ENCODE assay signal across 1 cellular context in genomic region chr12:50283924-50284236, GRCh38.
TF ChIP-seq lines count a peak whose summit lies in the region.

No MANE protein-coding gene starts in this region.

TF ChIP-seq in GM12878, 131 proteins besides CTCF, POLR2A, EP300 and RAD21 (continued from another document):
- TF ChIP-seq CEBPZ (IDR thresholded peaks at IDR 0.05; ENCODE audit: low read depth, low read length) = no peak
